Comparison of ENCODE assay signal across 10 cellular contexts in genomic region chr16:84423416-84423837, GRCh38. TPM values are rescaled to one million over a fixed set of nuclear protein-coding genes. Genes with fewer than 3 reads are reported as not detected.
DNase-seq lines count a peak whose midpoint lies in the region; ATAC-seq and TF ChIP-seq lines count a peak whose summit lies in the region.
"Had no signal": no experiment of that assay in that cellular context is flagged by ENCODE, and none has a peak within 500 bp of the region (broad histone marks: within the 10 kb centered on the region; RNA-seq: fewer than 3 reads in every experiment).

No MANE protein-coding gene starts in this region.

- H3K36me3 ChIP-seq in left lung = peaks cover 0 to 35% of the 10 kb centered on the region in 2 donors
- H3K36me3 ChIP-seq: HAP-1 had no signal

- no peak for TF ChIP-seq CTCF in WTC11 (IDR thresholded peaks at IDR 0.05)
- no peak for TF ChIP-seq CTCF in left lung (IDR thresholded peaks at IDR 0.05)
- no peak for TF ChIP-seq CTCF in nephron progenitor cell (IDR thresholded peaks at IDR 0.05)

- CTCF ChIA-PET in WTC11 (lab: Charles Lee) = interaction anchor here (1.2 kb wide), 1 partner anchor 83 kb away, joined by 3 read pairs; no protein-coding TSS in a partner anchor

- no peak overlapping the region; the same call in 1 of the 2 replicates for H3K27ac Mint-ChIP-seq in WTC11
- H3K27ac Mint-ChIP-seq in nephron progenitor cell = no peak overlapping the region

- H3K4me1 Mint-ChIP-seq in WTC11 = no peaks in the 10 kb centered on the region
- peaks cover 10% of the 10 kb centered on the region for H3K4me1 Mint-ChIP-seq in nephron progenitor cell

- ATAC-seq in WTC11 (peak; percentile 69), left lung (peak; percentile 16), GM18909 (IDR thresholded peaks at IDR 0.05; ENCODE audit: poor library complexity, unreplicated experiment) (no peak), HG02970 (IDR thresholded peaks at IDR 0.05; ENCODE audit: low FRiP score, unreplicated experiment) (no peak)

- no peak overlapping the region for H3K4me3 ChIP-seq in left lung
- H3K4me3 ChIP-seq: HAP-1 had no signal

- peaks cover 14% of the 10 kb centered on the region for H3K9me3 Mint-ChIP-seq in WTC11
- peaks cover 23% of the 10 kb centered on the region for H3K9me3 Mint-ChIP-seq in nephron progenitor cell

- H3K9me3 ChIP-seq in left lung = no peaks in the 10 kb centered on the region

- POLR2A ChIA-PET in WTC11 (lab: Charles Lee) = no interaction called here

- H3K4me1 ChIP-seq in left lung = no peaks in the 10 kb centered on the region
- H3K4me1 ChIP-seq: HAP-1 had no signal

- H3K36me3 Mint-ChIP-seq in WTC11 = peaks cover 12% of the 10 kb centered on the region
- no peaks in the 10 kb centered on the region for H3K36me3 Mint-ChIP-seq in nephron progenitor cell (ENCODE audit: low read depth)

- no peak overlapping the region for H3K4me3 Mint-ChIP-seq in WTC11
- H3K4me3 Mint-ChIP-seq in nephron progenitor cell = no peak overlapping the region
- H3K4me3 Mint-ChIP-seq: neural crest cell had no signal

- no peak overlapping the region for H3K27ac ChIP-seq in left lung

- intact Hi-C loops in left lung (cut with DNase I) = no loop called here

- peak; percentile 27 for DNase-seq in Daoy (ENCODE audit: low read depth)
- DNase-seq in LHCN-M2 (ENCODE audit: low read depth) = peak; percentile 51
- DNase-seq in WTC11 (ENCODE audit: low spot score) = no peak
- DNase-seq in left lung = no peak
- no peak for DNase-seq in nephron progenitor cell
- no peak for DNase-seq in KG1 (lab: John Stamatoyannopoulos, UW)

- peaks cover 3% of the 10 kb centered on the region; the same call in 1 of the 2 replicates for H3K27me3 Mint-ChIP-seq in WTC11 (ENCODE audit: low read depth)
- peaks cover 51% of the 10 kb centered on the region for H3K27me3 Mint-ChIP-seq in nephron progenitor cell (ENCODE audit: low read depth, poor library complexity)

- H3K27me3 ChIP-seq in left lung = no peaks in the 10 kb centered on the region

TF ChIP-seq in WTC11, 78 proteins besides CTCF, POLR2A, EP300 and RAD21 (continues in another document):
- TF ChIP-seq NFYB (CRISPR knock-in tag; conservative IDR thresholded peaks at IDR 0.05; ENCODE audit: low read depth) (peak; percentile 43), ESRRA (CRISPR knock-in tag; IDR thresholded peaks at IDR 0.05; ENCODE audit: borderline replicate concordance) (no peak), ZBTB43 (CRISPR knock-in tag; IDR thresholded peaks at IDR 0.05) (no peak), EMX1 (CRISPR knock-in tag; IDR thresholded peaks at IDR 0.05) (no peak), IRF2 (CRISPR knock-in tag; IDR thresholded peaks at IDR 0.05; ENCODE audit: borderline replicate concordance, low read depth) (no peak), SMAD3 (CRISPR knock-in tag; IDR thresholded peaks at IDR 0.05; ENCODE audit: borderline replicate concordance) (no peak), SMAD4 (CRISPR knock-in tag; IDR thresholded peaks at IDR 0.05) (no peak), USF1 (CRISPR knock-in tag; IDR thresholded peaks at IDR 0.05) (peak; percentile 91)
- TF ChIP-seq, protein P1, sequence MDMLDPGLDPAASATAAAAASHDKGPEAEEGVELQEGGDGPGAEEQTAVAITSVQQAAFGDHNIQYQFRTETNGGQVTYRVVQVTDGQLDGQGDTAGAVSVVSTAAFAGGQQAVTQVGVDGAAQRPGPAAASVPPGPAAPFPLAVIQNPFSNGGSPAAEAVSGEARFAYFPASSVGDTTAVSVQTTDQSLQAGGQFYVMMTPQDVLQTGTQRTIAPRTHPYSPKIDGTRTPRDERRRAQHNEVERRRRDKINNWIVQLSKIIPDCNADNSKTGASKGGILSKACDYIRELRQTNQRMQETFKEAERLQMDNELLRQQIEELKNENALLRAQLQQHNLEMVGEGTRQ (CRISPR knock-in tag; IDR thresholded peaks at IDR 0.05) = peak; percentile 92
- TF ChIP-seq, protein P2, sequence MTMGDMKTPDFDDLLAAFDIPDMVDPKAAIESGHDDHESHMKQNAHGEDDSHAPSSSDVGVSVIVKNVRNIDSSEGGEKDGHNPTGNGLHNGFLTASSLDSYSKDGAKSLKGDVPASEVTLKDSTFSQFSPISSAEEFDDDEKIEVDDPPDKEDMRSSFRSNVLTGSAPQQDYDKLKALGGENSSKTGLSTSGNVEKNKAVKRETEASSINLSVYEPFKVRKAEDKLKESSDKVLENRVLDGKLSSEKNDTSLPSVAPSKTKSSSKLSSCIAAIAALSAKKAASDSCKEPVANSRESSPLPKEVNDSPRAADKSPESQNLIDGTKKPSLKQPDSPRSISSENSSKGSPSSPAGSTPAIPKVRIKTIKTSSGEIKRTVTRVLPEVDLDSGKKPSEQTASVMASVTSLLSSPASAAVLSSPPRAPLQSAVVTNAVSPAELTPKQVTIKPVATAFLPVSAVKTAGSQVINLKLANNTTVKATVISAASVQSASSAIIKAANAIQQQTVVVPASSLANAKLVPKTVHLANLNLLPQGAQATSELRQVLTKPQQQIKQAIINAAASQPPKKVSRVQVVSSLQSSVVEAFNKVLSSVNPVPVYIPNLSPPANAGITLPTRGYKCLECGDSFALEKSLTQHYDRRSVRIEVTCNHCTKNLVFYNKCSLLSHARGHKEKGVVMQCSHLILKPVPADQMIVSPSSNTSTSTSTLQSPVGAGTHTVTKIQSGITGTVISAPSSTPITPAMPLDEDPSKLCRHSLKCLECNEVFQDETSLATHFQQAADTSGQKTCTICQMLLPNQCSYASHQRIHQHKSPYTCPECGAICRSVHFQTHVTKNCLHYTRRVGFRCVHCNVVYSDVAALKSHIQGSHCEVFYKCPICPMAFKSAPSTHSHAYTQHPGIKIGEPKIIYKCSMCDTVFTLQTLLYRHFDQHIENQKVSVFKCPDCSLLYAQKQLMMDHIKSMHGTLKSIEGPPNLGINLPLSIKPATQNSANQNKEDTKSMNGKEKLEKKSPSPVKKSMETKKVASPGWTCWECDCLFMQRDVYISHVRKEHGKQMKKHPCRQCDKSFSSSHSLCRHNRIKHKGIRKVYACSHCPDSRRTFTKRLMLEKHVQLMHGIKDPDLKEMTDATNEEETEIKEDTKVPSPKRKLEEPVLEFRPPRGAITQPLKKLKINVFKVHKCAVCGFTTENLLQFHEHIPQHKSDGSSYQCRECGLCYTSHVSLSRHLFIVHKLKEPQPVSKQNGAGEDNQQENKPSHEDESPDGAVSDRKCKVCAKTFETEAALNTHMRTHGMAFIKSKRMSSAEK (CRISPR knock-in tag; IDR thresholded peaks at IDR 0.05; ENCODE audit: borderline replicate concordance) = no peak
- TF ChIP-seq, protein P3, sequence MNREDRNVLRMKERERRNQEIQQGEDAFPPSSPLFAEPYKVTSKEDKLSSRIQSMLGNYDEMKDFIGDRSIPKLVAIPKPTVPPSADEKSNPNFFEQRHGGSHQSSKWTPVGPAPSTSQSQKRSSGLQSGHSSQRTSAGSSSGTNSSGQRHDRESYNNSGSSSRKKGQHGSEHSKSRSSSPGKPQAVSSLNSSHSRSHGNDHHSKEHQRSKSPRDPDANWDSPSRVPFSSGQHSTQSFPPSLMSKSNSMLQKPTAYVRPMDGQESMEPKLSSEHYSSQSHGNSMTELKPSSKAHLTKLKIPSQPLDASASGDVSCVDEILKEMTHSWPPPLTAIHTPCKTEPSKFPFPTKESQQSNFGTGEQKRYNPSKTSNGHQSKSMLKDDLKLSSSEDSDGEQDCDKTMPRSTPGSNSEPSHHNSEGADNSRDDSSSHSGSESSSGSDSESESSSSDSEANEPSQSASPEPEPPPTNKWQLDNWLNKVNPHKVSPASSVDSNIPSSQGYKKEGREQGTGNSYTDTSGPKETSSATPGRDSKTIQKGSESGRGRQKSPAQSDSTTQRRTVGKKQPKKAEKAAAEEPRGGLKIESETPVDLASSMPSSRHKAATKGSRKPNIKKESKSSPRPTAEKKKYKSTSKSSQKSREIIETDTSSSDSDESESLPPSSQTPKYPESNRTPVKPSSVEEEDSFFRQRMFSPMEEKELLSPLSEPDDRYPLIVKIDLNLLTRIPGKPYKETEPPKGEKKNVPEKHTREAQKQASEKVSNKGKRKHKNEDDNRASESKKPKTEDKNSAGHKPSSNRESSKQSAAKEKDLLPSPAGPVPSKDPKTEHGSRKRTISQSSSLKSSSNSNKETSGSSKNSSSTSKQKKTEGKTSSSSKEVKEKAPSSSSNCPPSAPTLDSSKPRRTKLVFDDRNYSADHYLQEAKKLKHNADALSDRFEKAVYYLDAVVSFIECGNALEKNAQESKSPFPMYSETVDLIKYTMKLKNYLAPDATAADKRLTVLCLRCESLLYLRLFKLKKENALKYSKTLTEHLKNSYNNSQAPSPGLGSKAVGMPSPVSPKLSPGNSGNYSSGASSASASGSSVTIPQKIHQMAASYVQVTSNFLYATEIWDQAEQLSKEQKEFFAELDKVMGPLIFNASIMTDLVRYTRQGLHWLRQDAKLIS (CRISPR knock-in tag; IDR thresholded peaks at IDR 0.05; ENCODE audit: borderline replicate concordance) = no peak

RNA-seq across cellular contexts. Expression of gene ATP2C2, which starts 55.1 kb away (rescaled TPM):
- total RNA-seq in Daoy (2014; rRNA removed; shearing (Covaris generic)) = not detected in 2 replicates
- not detected in 2 replicates for total RNA-seq in LHCN-M2 (2014; rRNA removed)
- polyA plus RNA-seq in LHCN-M2 (2012) = 0.38 TPM
- 2.4 to 4.3 TPM (median 2.8 TPM) in 3 replicates for total RNA-seq in WTC11 (2021)
- total RNA-seq in left lung = 10 to 100 TPM; 38.1 to 52.8 TPM

Comparison
In these comparisons a context has a peak if more than half of its experiments do, and no peak if none do; other contexts are left out.
1. DNase-seq: peak in Daoy (single experiment) and LHCN-M2 (single experiment); none in WTC11 (single experiment), left lung (0 of 2), nephron progenitor cell (single experiment) and KG1 (single experiment).
2. ATAC-seq: peak in WTC11 (single experiment) and left lung (single experiment); none in GM18909 (single experiment) and HG02970 (single experiment).